In genomic region chr9:78663367-78663766, GRCh38 we compare ENCODE assay signal across 19 cellular contexts.
"Had no signal": no experiment of that assay in that cellular context is flagged by ENCODE, and none has a peak within 500 bp of the region (broad histone marks: within the 10 kb centered on the region; RNA-seq: fewer than 3 reads in every experiment).

No MANE protein-coding gene starts in this region.

- H3K27ac ChIP-seq: coronary artery, hepatocyte, right atrium auricular region, stomach, thoracic aorta, transverse colon had no signal

- H3K27me3 ChIP-seq: right atrium auricular region, transverse colon had no signal

- DNase-seq: effector CD4-positive, alpha-beta T cell; foreskin melanocyte; head of caudate nucleus; kidney; left colon; left ventricle myocardium superior; naive thymus-derived CD4-positive, alpha-beta T cell; small intestine; stimulated activated CD4-positive, alpha-beta T cell treated with anti-CD3 and anti-CD28 coated beads, Interleukin-12 subunit alpha, Interleukin-12 subunit beta, amount 100 ng/mL, for 4 hours; stimulated activated naive CD4-positive, alpha-beta T cell; stomach; substantia nigra; transverse colon had no signal

- H3K27ac Mint-ChIP-seq: naive thymus-derived CD4-positive, alpha-beta T cell had no signal

- H3K4me3 ChIP-seq: coronary artery, hepatocyte, lung, right atrium auricular region, stomach, thoracic aorta, transverse colon had no signal

- ATAC-seq: left colon; left ventricle myocardium superior; naive thymus-derived CD4-positive, alpha-beta T cell had no signal

- H3K4me1 Mint-ChIP-seq: naive thymus-derived CD4-positive, alpha-beta T cell; neural crest cell had no signal

- H3K4me3 Mint-ChIP-seq: naive thymus-derived CD4-positive, alpha-beta T cell; neural crest cell had no signal

- H3K4me1 ChIP-seq: right atrium auricular region, stomach, transverse colon had no signal

- H3K9me3 ChIP-seq: right atrium auricular region, stomach, thoracic aorta, transverse colon had no signal
